16 cellular contexts compared by ENCODE assay signal in the genomic region with DNA sequence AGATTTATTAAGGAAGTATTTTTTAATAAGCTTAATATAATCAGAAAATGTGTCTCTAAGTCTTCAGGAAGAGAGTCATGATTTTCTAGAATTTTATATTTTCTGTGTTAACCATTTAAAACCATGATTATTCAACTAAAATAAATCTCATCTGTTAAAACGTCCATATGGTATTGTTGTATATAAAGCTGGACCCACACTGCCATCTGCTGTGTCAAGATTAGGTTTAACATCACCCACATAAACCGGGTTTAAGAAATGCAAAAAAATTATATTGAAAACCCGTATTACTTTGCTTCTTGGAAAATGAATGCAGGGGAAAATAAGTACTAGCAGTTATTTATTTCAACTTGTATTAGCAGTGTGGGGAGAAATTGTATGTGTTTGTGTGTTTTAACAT. TPM values are rescaled to one million over a fixed set of nuclear protein-coding genes. Genes with fewer than 3 reads are reported as not detected.
DNase-seq lines count a peak whose midpoint lies in the region; ATAC-seq, FAIRE-seq and TF ChIP-seq lines count a peak whose summit lies in the region.
"Had no signal": no experiment of that assay in that cellular context is flagged by ENCODE, and none has a peak within 500 bp of the region (broad histone marks: within the 10 kb centered on the region; RNA-seq: fewer than 3 reads in every experiment).

No MANE protein-coding gene starts in this region.

- no peak overlapping the region for H3K9ac ChIP-seq in OCI-LY3 (ENCODE audit: low read length)

- no peaks in the 10 kb centered on the region for H3K79me2 ChIP-seq in OCI-LY3 (ENCODE audit: low read length)

- H3K9me3 ChIP-seq in HEK293 (ENCODE audit: control insufficient read depth, insufficient read depth, low read depth, low read length): no peaks in the 10 kb centered on the region
- H3K9me3 ChIP-seq in OCI-LY3 (ENCODE audit: insufficient read depth, low read length): no peaks in the 10 kb centered on the region
- H3K9me3 ChIP-seq: gastroesophageal sphincter, upper lobe of left lung had no signal

- no peak overlapping the region for H3K27ac Mint-ChIP-seq in natural killer cell treated with Interleukin-12 subunit alpha and Interleukin-12 subunit beta and Interleukin-15 and Interleukin-18, amount 100 ng/mL, for 72 hours
- H3K27ac Mint-ChIP-seq: B cell had no signal

- peak; percentile 93 for FAIRE-seq in A204.1 (lab: Jason Lieb, UNC)
- FAIRE-seq: HepG2 had no signal

- ATAC-seq in GM19328 (IDR thresholded peaks at IDR 0.05; ENCODE audit: unreplicated experiment) (no peak), HG02938 (IDR thresholded peaks at IDR 0.05; ENCODE audit: unreplicated experiment) (no peak)
- ATAC-seq in natural killer cell treated with Interleukin-12 subunit alpha and Interleukin-12 subunit beta and Interleukin-15 and Interleukin-18, amount 100 ng/mL, for 72 hours: no peak
- ATAC-seq: gastroesophageal sphincter; HepG2; naive thymus-derived CD8-positive, alpha-beta T cell had no signal

- H3K36me3 ChIP-seq in HEK293 (ENCODE audit: control insufficient read depth in 2 of 2, insufficient read depth in 1 of 2, low read length in 2 of 2) (no peaks in the 10 kb centered on the region), OCI-LY3 (replicated peaks; ENCODE audit: low read depth, low read length) (no peaks in the 10 kb centered on the region)
- H3K36me3 ChIP-seq: gastroesophageal sphincter, upper lobe of left lung had no signal

- H3K4me3 Mint-ChIP-seq in natural killer cell treated with Interleukin-12 subunit alpha and Interleukin-12 subunit beta and Interleukin-15 and Interleukin-18, amount 100 ng/mL, for 72 hours: no peak overlapping the region
- H3K4me3 Mint-ChIP-seq: activated naive CD4-positive, alpha-beta T cell treated with anti-CD3 and anti-CD28 coated beads, Interleukin-2, amount 50 U/mL, for 24 hours; B cell; naive thymus-derived CD8-positive, alpha-beta T cell had no signal

- TF ChIP-seq CTCF in HEK293 (tag by site-specific recombination; IDR thresholded peaks at IDR 0.05): no peak
- TF ChIP-seq CTCF in OCI-LY3 (IDR thresholded peaks at IDR 0.05; ENCODE audit: low read depth, low read length): peak; percentile 42
- TF ChIP-seq CTCF in dorsolateral prefrontal cortex (IDR thresholded peaks at IDR 0.05 in 54 of 56, conservative IDR thresholded peaks at IDR 0.05 in 2 of 56; ENCODE audit: low read depth in 1 of 56, partially characterized antibody in 56 of 56): peak in 34 of 56 donors; percentile 13 to 55 (median 32)

- no peaks in the 10 kb centered on the region for H4K20me1 ChIP-seq in OCI-LY3 (ENCODE audit: insufficient read depth, low read length)

- H3K4me3 ChIP-seq in HEK293 (ENCODE audit: low read depth, low read length) (no peak overlapping the region), OCI-LY3 (ENCODE audit: low read length) (no peak overlapping the region), dorsolateral prefrontal cortex (no peak overlapping the region)
- H3K4me3 ChIP-seq: coronary artery, gastroesophageal sphincter, smooth muscle cell, upper lobe of left lung had no signal

- CTCF ChIA-PET in HEK293 (lab: Yijun Ruan, JAX): interaction anchor here (0.5 to 1.6 kb wide), 5 partner anchors 23 to 210 kb away, joined by 3 to 6 read pairs (median 3); no protein-coding TSS in a partner anchor

- no peaks in the 10 kb centered on the region for H3K36me3 Mint-ChIP-seq in natural killer cell treated with Interleukin-12 subunit alpha and Interleukin-12 subunit beta and Interleukin-15 and Interleukin-18, amount 100 ng/mL, for 72 hours
- H3K36me3 Mint-ChIP-seq: activated naive CD4-positive, alpha-beta T cell treated with anti-CD3 and anti-CD28 coated beads, Interleukin-2, amount 50 U/mL, for 24 hours had no signal

- H3K4me2 ChIP-seq in OCI-LY3 (ENCODE audit: low read length): no peak overlapping the region
- H3K4me2 ChIP-seq: smooth muscle cell had no signal

- H3K4me1 ChIP-seq in HEK293 (ENCODE audit: control insufficient read depth, insufficient read depth, low read length) (no peaks in the 10 kb centered on the region), OCI-LY3 (ENCODE audit: low read length) (no peaks in the 10 kb centered on the region)
- H3K4me1 ChIP-seq: gastroesophageal sphincter, upper lobe of left lung had no signal

- no peaks in the 10 kb centered on the region for H3K4me1 Mint-ChIP-seq in natural killer cell treated with Interleukin-12 subunit alpha and Interleukin-12 subunit beta and Interleukin-15 and Interleukin-18, amount 100 ng/mL, for 72 hours (ENCODE audit: low read depth in 2 of 2)
- H3K4me1 Mint-ChIP-seq: activated naive CD4-positive, alpha-beta T cell treated with anti-CD3 and anti-CD28 coated beads, Interleukin-2, amount 50 U/mL, for 24 hours; B cell; naive thymus-derived CD8-positive, alpha-beta T cell had no signal

- peaks cover 30 to 44% of the 10 kb centered on the region in 2 donors for H3K27me3 Mint-ChIP-seq in natural killer cell treated with Interleukin-12 subunit alpha and Interleukin-12 subunit beta and Interleukin-15 and Interleukin-18, amount 100 ng/mL, for 72 hours

- peaks cover 3% of the 10 kb centered on the region for H3K9me3 Mint-ChIP-seq in natural killer cell treated with Interleukin-12 subunit alpha and Interleukin-12 subunit beta and Interleukin-15 and Interleukin-18, amount 100 ng/mL, for 72 hours
- H3K9me3 Mint-ChIP-seq: activated naive CD4-positive, alpha-beta T cell treated with anti-CD3 and anti-CD28 coated beads, Interleukin-2, amount 50 U/mL, for 24 hours had no signal

- intact Hi-C loops in dorsolateral prefrontal cortex (cut with DNase I): no loop called here

- DNase-seq in dorsolateral prefrontal cortex: peak in 1 of 10 donors; percentile 19
- DNase-seq in natural killer cell treated with Interleukin-12 subunit alpha and Interleukin-12 subunit beta and Interleukin-15 and Interleukin-18, amount 100 ng/mL, for 72 hours (ENCODE audit: low spot score): no peak
- DNase-seq in activated T-cell treated with anti-CD3 and anti-CD28 coated beads, Interleukin-2, amount 50 U/mL, for 1 hour: no peak
- DNase-seq: naive thymus-derived CD8-positive, alpha-beta T cell; upper lobe of left lung had no signal

- POLR2A ChIA-PET in HEK293 (lab: Yijun Ruan, JAX): interaction anchor here (0.5 kb wide), 1 partner anchor 74 kb away, joined by 4 read pairs; no protein-coding TSS in a partner anchor

- no peak overlapping the region for H2AFZ ChIP-seq in OCI-LY3 (ENCODE audit: low read depth, low read length)

- H3K27ac ChIP-seq in HEK293 (ENCODE audit: extremely low read depth, low read depth, low read length): no peak overlapping the region
- H3K27ac ChIP-seq in OCI-LY3 (ENCODE audit: low read length): no peak overlapping the region
- no peak overlapping the region for H3K27ac ChIP-seq in dorsolateral prefrontal cortex
- H3K27ac ChIP-seq: coronary artery, gastroesophageal sphincter, upper lobe of left lung had no signal

- H3K27me3 ChIP-seq in OCI-LY3 (ENCODE audit: low read depth, low read length): peaks cover 27% of the 10 kb centered on the region
- no peaks in the 10 kb centered on the region for H3K27me3 ChIP-seq in dorsolateral prefrontal cortex
- H3K27me3 ChIP-seq: upper lobe of left lung had no signal

TF ChIP-seq in HEK293, 187 proteins besides CTCF, POLR2A, EP300 and RAD21:
- TF ChIP-seq ZNF654 (tag by site-specific recombination; IDR thresholded peaks at IDR 0.05; ENCODE audit: low read depth) (peak; percentile 13; the same call in 1 of the 2 replicates), PRDM1 (tag by site-specific recombination; IDR thresholded peaks at IDR 0.05) (no peak)

RNA-seq across cellular contexts. Expression of a gene that starts 9.5 kb away (rescaled TPM):
- total RNA-seq in dorsolateral prefrontal cortex: 10 to 100 TPM; 35.3 to 94.7 (median 60.8) TPM
- 10 to 100 TPM; 24.9 to 49.2 TPM for total RNA-seq in natural killer cell treated with Interleukin-12 subunit alpha and Interleukin-12 subunit beta and Interleukin-15 and Interleukin-18, amount 100 ng/mL, for 72 hours
